Comparison of ENCODE assay signal across 1 cellular context in the genomic region with DNA sequence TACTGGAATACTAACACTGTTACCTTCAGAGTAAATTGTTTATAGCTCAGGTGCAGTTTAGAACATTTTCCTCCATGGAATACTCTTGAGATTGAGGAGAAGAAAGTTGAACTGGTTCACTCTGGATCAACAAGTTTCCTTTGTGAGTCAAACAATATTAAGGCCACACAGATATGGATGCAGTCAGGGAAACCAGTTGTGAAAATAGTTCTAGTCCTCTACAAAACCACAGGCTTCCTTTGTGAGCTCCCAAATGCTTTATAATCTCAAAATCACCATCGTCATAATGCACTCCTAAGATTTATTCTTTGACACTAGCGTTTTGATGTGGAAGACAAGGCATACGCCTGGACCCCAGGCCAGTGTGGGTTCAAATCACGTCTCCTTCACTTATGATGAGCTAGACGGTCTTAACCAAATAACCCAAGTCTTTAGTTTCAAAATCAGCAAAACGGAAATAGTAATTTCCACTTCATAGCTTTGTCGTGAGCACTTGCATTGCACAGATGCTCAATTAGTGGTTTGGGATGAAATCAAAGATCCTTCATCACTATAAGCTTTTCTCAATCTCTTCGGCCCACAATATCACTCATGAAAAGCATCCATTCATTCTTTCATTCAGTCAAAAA.
TF ChIP-seq lines count a peak whose summit lies in the region.

No MANE protein-coding gene starts in this region.

TF ChIP-seq in IMR-90, 13 proteins besides CTCF, POLR2A, EP300 and RAD21:
- no peak for TF ChIP-seq CEBPB (IDR thresholded peaks at IDR 0.05; ENCODE audit: low read depth, low read length)
- no peak for TF ChIP-seq SMC3 (IDR thresholded peaks at IDR 0.05; ENCODE audit: low read depth, low read length)
- TF ChIP-seq MAZ (IDR thresholded peaks at IDR 0.05; ENCODE audit: borderline replicate concordance, low read depth, low read length) = no peak
- TF ChIP-seq MXI1 (IDR thresholded peaks at IDR 0.05; ENCODE audit: borderline replicate concordance, low read depth, low read length) = no peak
- TF ChIP-seq MAFK (IDR thresholded peaks at IDR 0.05; ENCODE audit: low read depth, low read length) = no peak
- no peak for TF ChIP-seq RFX5 (IDR thresholded peaks at IDR 0.05; ENCODE audit: low read depth, low read length)
- TF ChIP-seq BHLHE40 (IDR thresholded peaks at IDR 0.05; ENCODE audit: low read depth, low read length) = no peak
- TF ChIP-seq CHD1 (IDR thresholded peaks at IDR 0.05; ENCODE audit: low read depth, low read length) = no peak
- TF ChIP-seq NFE2L2 (IDR thresholded peaks at IDR 0.05; ENCODE audit: low read depth, low read length) = no peak
- TF ChIP-seq, protein P1, sequence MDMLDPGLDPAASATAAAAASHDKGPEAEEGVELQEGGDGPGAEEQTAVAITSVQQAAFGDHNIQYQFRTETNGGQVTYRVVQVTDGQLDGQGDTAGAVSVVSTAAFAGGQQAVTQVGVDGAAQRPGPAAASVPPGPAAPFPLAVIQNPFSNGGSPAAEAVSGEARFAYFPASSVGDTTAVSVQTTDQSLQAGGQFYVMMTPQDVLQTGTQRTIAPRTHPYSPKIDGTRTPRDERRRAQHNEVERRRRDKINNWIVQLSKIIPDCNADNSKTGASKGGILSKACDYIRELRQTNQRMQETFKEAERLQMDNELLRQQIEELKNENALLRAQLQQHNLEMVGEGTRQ (IDR thresholded peaks at IDR 0.05; ENCODE audit: low read depth, low read length) = no peak
- TF ChIP-seq FOS (IDR thresholded peaks at IDR 0.05; ENCODE audit: low read depth, low read length) = no peak
- no peak for TF ChIP-seq RCOR1 (IDR thresholded peaks at IDR 0.05; ENCODE audit: insufficient replicate concordance, low read length)
- TF ChIP-seq, protein P2, sequence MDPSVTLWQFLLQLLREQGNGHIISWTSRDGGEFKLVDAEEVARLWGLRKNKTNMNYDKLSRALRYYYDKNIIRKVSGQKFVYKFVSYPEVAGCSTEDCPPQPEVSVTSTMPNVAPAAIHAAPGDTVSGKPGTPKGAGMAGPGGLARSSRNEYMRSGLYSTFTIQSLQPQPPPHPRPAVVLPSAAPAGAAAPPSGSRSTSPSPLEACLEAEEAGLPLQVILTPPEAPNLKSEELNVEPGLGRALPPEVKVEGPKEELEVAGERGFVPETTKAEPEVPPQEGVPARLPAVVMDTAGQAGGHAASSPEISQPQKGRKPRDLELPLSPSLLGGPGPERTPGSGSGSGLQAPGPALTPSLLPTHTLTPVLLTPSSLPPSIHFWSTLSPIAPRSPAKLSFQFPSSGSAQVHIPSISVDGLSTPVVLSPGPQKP (IDR thresholded peaks at IDR 0.05; ENCODE audit: borderline replicate concordance, low read depth, low read length) = no peak
TF ChIP-seq in IMR-90: peak in this region for 0.
